ENCODE assay signal across 19 cellular contexts in the genomic region with DNA sequence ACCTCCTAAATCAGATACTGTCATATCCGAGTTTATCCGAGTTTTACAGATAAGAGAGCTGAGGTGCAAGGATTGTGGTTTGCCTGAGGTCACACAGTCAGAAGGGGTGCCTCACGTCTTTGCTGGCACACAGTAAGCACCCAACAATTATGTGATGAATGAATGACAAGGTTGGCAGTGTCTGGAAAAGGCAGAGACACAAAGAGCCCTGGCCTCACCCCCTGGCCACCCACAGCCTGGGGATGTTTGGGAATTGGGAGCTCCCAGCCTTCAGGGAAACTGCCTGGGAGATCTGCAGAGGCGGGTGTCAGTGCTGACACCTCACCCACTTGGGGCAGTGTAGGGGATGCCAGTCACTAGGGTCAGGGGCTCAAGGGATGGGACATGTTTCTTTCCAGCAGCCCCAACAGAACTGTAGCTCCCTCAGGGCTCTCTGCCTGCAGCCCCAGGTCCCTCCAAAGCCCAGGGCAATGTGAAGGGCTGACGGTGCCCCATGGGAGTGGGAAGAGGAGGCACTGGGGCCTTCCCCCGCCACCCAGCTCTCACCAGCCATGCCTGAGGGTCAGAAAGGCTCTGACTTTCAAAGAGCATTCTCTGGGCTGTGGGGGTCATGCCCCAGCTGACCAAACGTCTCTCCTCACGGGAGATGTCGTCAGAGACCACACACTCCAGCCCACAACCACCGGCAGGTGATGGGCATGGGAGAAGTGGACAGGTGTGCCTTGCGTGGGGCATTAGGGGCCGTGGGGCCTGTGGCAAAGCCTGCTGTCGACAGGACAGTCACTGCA.
DNase-seq lines count a peak whose midpoint lies in the region; ATAC-seq and TF ChIP-seq lines count a peak whose summit lies in the region.
"Had no signal": no experiment of that assay in that cellular context is flagged by ENCODE, and none has a peak within 500 bp of the region (broad histone marks: within the 10 kb centered on the region; RNA-seq: fewer than 3 reads in every experiment).

No MANE protein-coding gene starts in this region.

- intact Hi-C loops in CD14-positive monocyte (cut with micrococcal nuclease), result no loop called here
- intact Hi-C loops in Panc1 (cut with micrococcal nuclease; ENCODE audit: unreplicated experiment), result no loop called here
- intact Hi-C loops in ovary (cut with DNase I), result no loop called here

- no peak for TF ChIP-seq POLR2A in ovary (IDR thresholded peaks at IDR 0.05)

- in situ Hi-C loops in Panc1 (cut with HindIII; ENCODE audit: low pct_unique_long_range_greater_than_20kb, low sequenced_read_pairs), result no loop called here

- POLR2A ChIA-PET in Panc1 (lab: Charles Lee), result no interaction called here

- H3K4me3 Mint-ChIP-seq in CD14-positive monocyte, result no peak overlapping the region
- H3K4me3 Mint-ChIP-seq: activated CD8-positive, alpha-beta T cell treated with anti-CD3 and anti-CD28 coated beads for 36 hours; activated naive CD4-positive, alpha-beta T cell treated with anti-CD3 and anti-CD28 coated beads, Interleukin-2, amount 50 U/mL, for 24 hours; memory B cell; WTC11 had no signal

- no peak overlapping the region for H3K27ac ChIP-seq in Panc1 (ENCODE audit: low read length)
- peak overlapping the region; percentile 61 for H3K27ac ChIP-seq in epithelial cell of prostate
- H3K27ac ChIP-seq in ovary, result no peak overlapping the region
- H3K27ac ChIP-seq: hepatocyte had no signal

- no peaks in the 10 kb centered on the region for H3K9me3 ChIP-seq in Panc1 (ENCODE audit: control insufficient read depth, insufficient read depth, low read depth, low read length)
- no peaks in the 10 kb centered on the region for H3K9me3 ChIP-seq in ovary

- CTCF ChIA-PET in Panc1 (lab: Charles Lee), result no interaction called here

- TF ChIP-seq EP300 in ovary (IDR thresholded peaks at IDR 0.05), result no peak

- H3K4me1 Mint-ChIP-seq in CD14-positive monocyte, result peaks cover 36% of the 10 kb centered on the region
- H3K4me1 Mint-ChIP-seq: activated naive CD4-positive, alpha-beta T cell treated with anti-CD3 and anti-CD28 coated beads, Interleukin-2, amount 50 U/mL, for 24 hours had no signal

- H3K9me3 Mint-ChIP-seq in CD14-positive monocyte, result peaks cover 0 to 1% (median 0%) of the 10 kb centered on the region in 7 donors
- H3K9me3 Mint-ChIP-seq: activated CD8-positive, alpha-beta T cell treated with anti-CD3 and anti-CD28 coated beads for 36 hours; activated naive CD4-positive, alpha-beta T cell treated with anti-CD3 and anti-CD28 coated beads, Interleukin-2, amount 50 U/mL, for 24 hours; memory B cell had no signal

- ATAC-seq in Panc1, result peak; percentile 28
- no peak for ATAC-seq in HG03159 (IDR thresholded peaks at IDR 0.05; ENCODE audit: unreplicated experiment)
- no peak for ATAC-seq in left lobe of liver
- ATAC-seq: activated CD8-positive, alpha-beta T cell treated with anti-CD3 and anti-CD28 coated beads for 36 hours had no signal

- TF ChIP-seq CTCF in CD14-positive monocyte (IDR thresholded peaks at IDR 0.05) (no peak), Panc1 (IDR thresholded peaks at IDR 0.05) (no peak), ovary (IDR thresholded peaks at IDR 0.05) (no peak), GM20000 (IDR thresholded peaks at IDR 0.05; ENCODE audit: extremely low read depth, missing control alignments) (no peak)

- H3K36me3 Mint-ChIP-seq in CD14-positive monocyte, result peaks cover 0 to 2% of the 10 kb centered on the region in 2 donors
- H3K36me3 Mint-ChIP-seq: memory B cell had no signal

- 89 to 91% (median 90%) methylated on average over 13 of the region's 13 CpGs for WGBS in ovary, 3 donors

- H3K4me1 ChIP-seq in Panc1 (ENCODE audit: control insufficient read depth, insufficient read depth, low read length) (peaks cover 23% of the 10 kb centered on the region), ovary (ENCODE audit: insufficient read depth) (peaks cover 16% of the 10 kb centered on the region)

- DNase-seq in CD14-positive monocyte (ENCODE audit: low spot score) (peak; percentile 33), Panc1 (ENCODE audit: low read depth, low spot score) (no peak), epithelial cell of prostate (ENCODE audit: low read depth, low spot score) (no peak), ovary (peak in 3 of 5 donors; percentile 8 to 23 (median 19)), GM20000 (ENCODE audit: low spot score) (no peak), left lobe of liver (ENCODE audit: low spot score) (no peak)
- DNase-seq in activated CD4-positive, alpha-beta T cell treated with anti-CD3 and anti-CD28 coated beads for 48 hours, result no peak
- DNase-seq: activated CD8-positive, alpha-beta T cell treated with anti-CD3 and anti-CD28 coated beads for 36 hours; activated T-cell treated with anti-CD3 and anti-CD28 coated beads, Interleukin-2, amount 50 U/mL, for 1 hour; cortex of kidney; EL; foreskin fibroblast; NCI-H1417 treated with DMSO at 0.1 percent for 48 hours; NCI-H526 had no signal

- peaks cover 2 to 6% (median 3%) of the 10 kb centered on the region in 3 donors for H3K27me3 Mint-ChIP-seq in CD14-positive monocyte (ENCODE audit: low read depth in 3 of 3)
- H3K27me3 Mint-ChIP-seq: activated CD8-positive, alpha-beta T cell treated with anti-CD3 and anti-CD28 coated beads for 36 hours; activated naive CD4-positive, alpha-beta T cell treated with anti-CD3 and anti-CD28 coated beads, Interleukin-2, amount 50 U/mL, for 24 hours; memory B cell had no signal

- no peak overlapping the region for H3K4me3 ChIP-seq in Panc1 (ENCODE audit: low read depth in 2 of 2, low read length in 2 of 2)
- H3K4me3 ChIP-seq in ovary, result no peak overlapping the region
- H3K4me3 ChIP-seq: hepatocyte had no signal

- no peak overlapping the region for H3K27ac Mint-ChIP-seq in CD14-positive monocyte
- H3K27ac Mint-ChIP-seq: activated CD8-positive, alpha-beta T cell treated with anti-CD3 and anti-CD28 coated beads for 36 hours; activated naive CD4-positive, alpha-beta T cell treated with anti-CD3 and anti-CD28 coated beads, Interleukin-2, amount 50 U/mL, for 24 hours; WTC11 had no signal

- H3K36me3 ChIP-seq in Panc1 (ENCODE audit: control insufficient read depth, insufficient read depth, low read length) (no peaks in the 10 kb centered on the region), ovary (no peaks in the 10 kb centered on the region)

- H3K27me3 ChIP-seq in Panc1 (ENCODE audit: control insufficient read depth, insufficient read depth, low read length), result no peaks in the 10 kb centered on the region
- H3K27me3 ChIP-seq in ovary, result no peaks in the 10 kb centered on the region
- H3K27me3 ChIP-seq: hepatocyte had no signal

- no TSS peak for BruUV-seq in Panc1 (replicated peaks; lab: Mats Ljungman, UMichigan)

Comparison
In these comparisons a context has a peak if more than half of its experiments do, and no peak if none do; other contexts are left out.
1. DNase-seq: peak in CD14-positive monocyte (single experiment) and ovary (3 of 5); none in Panc1 (single experiment), epithelial cell of prostate (single experiment), GM20000 (single experiment), activated CD4-positive, alpha-beta T cell treated with anti-CD3 and anti-CD28 coated beads for 48 hours (single experiment) and left lobe of liver (single experiment).